24 cellular contexts compared by ENCODE assay signal in the genomic region with DNA sequence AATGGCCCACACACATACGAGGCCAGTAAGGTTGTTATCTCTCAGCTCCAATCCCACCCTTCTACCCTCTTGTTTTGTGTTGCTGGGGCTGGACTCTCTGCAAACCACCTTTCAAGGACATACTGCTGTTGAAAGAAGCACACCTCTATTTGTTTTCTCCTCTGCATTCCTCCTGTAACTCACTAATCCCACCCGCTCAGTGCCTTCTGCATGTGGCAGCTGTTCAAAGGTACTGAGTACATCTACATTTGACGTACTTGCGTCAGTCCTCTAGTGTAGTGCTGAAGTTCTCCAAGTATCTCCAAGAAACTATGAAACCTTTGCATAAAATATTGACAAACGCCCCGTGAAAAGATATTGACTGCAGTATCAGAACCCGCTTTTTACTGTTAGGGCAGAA.
A peak's percentile ranks its signal among the peaks of the same experiment; 100 is the strongest.
DNase-seq lines count a peak whose midpoint lies in the region; ATAC-seq, FAIRE-seq and TF ChIP-seq lines count a peak whose summit lies in the region.
"Had no signal": no experiment of that assay in that cellular context is flagged by ENCODE, and none has a peak within 500 bp of the region (broad histone marks: within the 10 kb centered on the region; RNA-seq: fewer than 3 reads in every experiment).

No MANE protein-coding gene starts in this region.

- in situ Hi-C loops in HepG2 (cut with HindIII; ENCODE audit: extremely low pct_ligation_motif_present, low pct_unique_long_range_greater_than_20kb), result no loop called here

- peak overlapping the region; percentile 7 for H3K27ac Mint-ChIP-seq in neural crest cell (ENCODE audit: unreplicated experiment)
- H3K27ac Mint-ChIP-seq: CD4-positive, CD25-positive, alpha-beta regulatory T cell; CD8-positive, alpha-beta T cell had no signal

- H3K9me3 Mint-ChIP-seq in neural crest cell, result peaks cover 7% of the 10 kb centered on the region
- H3K9me3 Mint-ChIP-seq: CD8-positive, alpha-beta T cell had no signal

- TF ChIP-seq CTCF in HepG2 (CRISPR knock-in tag; IDR thresholded peaks at IDR 0.05), result no peak
- no peak for TF ChIP-seq CTCF in right lobe of liver (IDR thresholded peaks at IDR 0.05)
- TF ChIP-seq CTCF in neural crest cell (conservative IDR thresholded peaks at IDR 0.05), result no peak
- no peak for TF ChIP-seq CTCF in lower lobe of right lung (IDR thresholded peaks at IDR 0.05)

- no peaks in the 10 kb centered on the region for H3K79me2 ChIP-seq in HepG2 (ENCODE audit: insufficient read depth, low read length)

- no peak for TF ChIP-seq POLR2A in HepG2 (IDR thresholded peaks at IDR 0.05; ENCODE audit: insufficient read depth in 1 of 2, low read depth in 2 of 2, low read length in 2 of 2)
- TF ChIP-seq POLR2A in right lobe of liver (IDR thresholded peaks at IDR 0.05), result no peak

- no peaks in the 10 kb centered on the region for H3K27me3 Mint-ChIP-seq in neural crest cell (ENCODE audit: low read depth)

- H2AFZ ChIP-seq in HepG2 (ENCODE audit: low read length), result no peak overlapping the region
- H2AFZ ChIP-seq in neuronal stem cell (ENCODE audit: low read length), result no peak overlapping the region
- H2AFZ ChIP-seq: GM23248 had no signal

- DNase-seq in HepG2 (ENCODE audit: low spot score) (peak; percentile 35), right lobe of liver (no peak), HuH-7.5 (ENCODE audit: low spot score) (peak; percentile 33), neural crest cell (ENCODE audit: low read depth, low spot score) (no peak), neuronal stem cell (ENCODE audit: low spot score) (no peak), lower lobe of right lung (no peak), DMS 273 treated with DMSO at 0.1 percent for 48 hours (lab: John Stamatoyannopoulos, UW) (no peak)
- DNase-seq: 8988T; ACHN; AML-193; C1 segment of cervical spinal cord; Caco-2; CD4-positive, CD25-positive, alpha-beta regulatory T cell; CD8-positive, alpha-beta T cell; DMS79; EL; GDM1; GM23248; H7; HCEC 1CT had no signal

- no peak overlapping the region for H3K4me2 ChIP-seq in HepG2 (ENCODE audit: low read depth, low read length)
- H3K4me2 ChIP-seq in neuronal stem cell (ENCODE audit: insufficient read depth, low read length, poor library complexity, severe bottlenecking), result no peak overlapping the region
- H3K4me2 ChIP-seq: A549 had no signal

- CTCF ChIA-PET in HepG2 (lab: Yijun Ruan, JAX; ENCODE audit: low intra/inter-chr PET ratio, low total read pairs), result no interaction called here

- BruUV-seq in HepG2 (replicated peaks; lab: Mats Ljungman, UMichigan), result no TSS peak

- no peak overlapping the region for H3K4me3 ChIP-seq in HepG2 (replicated peaks in 1 of 3; ENCODE audit: insufficient read depth in 1 of 3, low read depth in 2 of 3, low read length in 3 of 3)
- H3K4me3 ChIP-seq in right lobe of liver, result no peak overlapping the region
- no peak overlapping the region for H3K4me3 ChIP-seq in neuronal stem cell (ENCODE audit: low read length in 2 of 2)
- no peak overlapping the region for H3K4me3 ChIP-seq in lower lobe of right lung
- H3K4me3 ChIP-seq: A549, GM12878, GM23248 had no signal

- FAIRE-seq in HepG2 (lab: Jason Lieb, UNC), result peak; percentile 71
- FAIRE-seq: A549, GM12878, GM19239, H1 had no signal

- no peak overlapping the region for H2AK5ac ChIP-seq in neuronal stem cell (ENCODE audit: low read depth, low read length)

- no peak overlapping the region for H3K14ac ChIP-seq in neuronal stem cell (ENCODE audit: low read length)

- H3K4me1 ChIP-seq in HepG2 (ENCODE audit: insufficient read depth, low read length) (peaks cover 17% of the 10 kb centered on the region; the same call in 1 of the 2 replicates), right lobe of liver (peaks cover 0 to 7% (median 5%) of the 10 kb centered on the region in 4 donors), neuronal stem cell (ENCODE audit: control insufficient read depth in 2 of 2, insufficient read depth in 1 of 2, low read depth in 1 of 2, low read length in 2 of 2) (no peaks in the 10 kb centered on the region), lower lobe of right lung (no peaks in the 10 kb centered on the region)
- H3K4me1 ChIP-seq: A549, Caco-2 had no signal

- no peak overlapping the region for H4K91ac ChIP-seq in neuronal stem cell (ENCODE audit: low read depth, low read length, poor library complexity)

- H3K23ac ChIP-seq in neuronal stem cell (ENCODE audit: low read depth, low read length, poor library complexity), result no peak overlapping the region

- H4K8ac ChIP-seq in neuronal stem cell (ENCODE audit: low read depth, low read length), result no peak overlapping the region

- no peak for TF ChIP-seq RAD21 in HepG2 (CRISPR knock-in tag; IDR thresholded peaks at IDR 0.05)

- no peak overlapping the region for H2BK120ac ChIP-seq in neuronal stem cell (ENCODE audit: low read depth, low read length)

- H3K9me3 ChIP-seq in HepG2 (ENCODE audit: low read length), result no peaks in the 10 kb centered on the region
- H3K9me3 ChIP-seq in right lobe of liver, result no peaks in the 10 kb centered on the region
- H3K9me3 ChIP-seq in neuronal stem cell (replicated peaks in 1 of 2; ENCODE audit: control insufficient read depth in 2 of 2, insufficient read depth in 1 of 2, low read depth in 1 of 2, low read length in 2 of 2), result peaks cover 0 to 2% of the 10 kb centered on the region in 2 donors
- no peaks in the 10 kb centered on the region for H3K9me3 ChIP-seq in lower lobe of right lung
- H3K9me3 ChIP-seq: A549, Caco-2 had no signal

- POLR2A ChIA-PET in HepG2 (lab: Yijun Ruan, JAX), result no interaction called here

- H3K36me3 ChIP-seq in HepG2 (replicated peaks in 1 of 2; ENCODE audit: control insufficient read depth in 1 of 2, insufficient read depth in 2 of 2, low read length in 2 of 2) (no peaks in the 10 kb centered on the region), right lobe of liver (no peaks in the 10 kb centered on the region), neuronal stem cell (replicated peaks in 1 of 2; ENCODE audit: control insufficient read depth in 2 of 2, insufficient read depth in 2 of 2, low read length in 2 of 2) (no peaks in the 10 kb centered on the region), lower lobe of right lung (no peaks in the 10 kb centered on the region)

- H3K27ac ChIP-seq in HepG2 (ENCODE audit: extremely low read length, insufficient read depth, low read length) (no peak overlapping the region), right lobe of liver (no peak overlapping the region), neuronal stem cell (replicated peaks; ENCODE audit: low read length) (no peak overlapping the region), lower lobe of right lung (no peak overlapping the region)
- H3K27ac ChIP-seq: A549, GM23248 had no signal

- peaks cover 46% of the 10 kb centered on the region for H3K4me1 Mint-ChIP-seq in neural crest cell

- H3K36me3 Mint-ChIP-seq in neural crest cell (ENCODE audit: low read depth), result peaks cover 20% of the 10 kb centered on the region
- H3K36me3 Mint-ChIP-seq: CD8-positive, alpha-beta T cell had no signal

- ATAC-seq in HepG2 (peak; percentile 75), right lobe of liver (no peak), lower lobe of right lung (no peak)
- ATAC-seq: A549; CD8-positive, alpha-beta T cell; GM12878 had no signal

- no peak overlapping the region for H3K18ac ChIP-seq in neuronal stem cell (ENCODE audit: low read length)

- H3K9ac ChIP-seq in HepG2 (ENCODE audit: insufficient read depth, low read depth, low read length), result no peak overlapping the region
- no peak overlapping the region for H3K9ac ChIP-seq in neuronal stem cell (ENCODE audit: low read depth, low read length, poor library complexity)
- H3K9ac ChIP-seq: GM23248 had no signal

- H2BK15ac ChIP-seq in neuronal stem cell (ENCODE audit: low read length), result no peak overlapping the region

- H2BK12ac ChIP-seq in neuronal stem cell (ENCODE audit: low read length), result no peak overlapping the region

- H3K4me3 Mint-ChIP-seq in neural crest cell, result no peak overlapping the region
- H3K4me3 Mint-ChIP-seq: CD4-positive, CD25-positive, alpha-beta regulatory T cell; CD8-positive, alpha-beta T cell had no signal

- 28% methylated on average over 7 of the region's 7 CpGs for WGBS in HepG2 (ENCODE audit: low lambda C conversion rate)
- 90% methylated on average over 7 of the region's 7 CpGs for WGBS in right lobe of liver (ENCODE audit: insufficient coverage, low coverage, low lambda C conversion rate, missing lambda C conversion rate)
- no CpG with 5 or more reads among the region's 7 CpGs for WGBS in neuronal stem cell (ENCODE audit: extremely low coverage in 2 of 2, insufficient read length in 2 of 2, insufficient replicate concordance in 1 of 2), 2 donors

- TF ChIP-seq EP300 in HepG2 (IDR thresholded peaks at IDR 0.05; ENCODE audit: low read depth in 2 of 2, low read length in 2 of 2) (no peak), HepG2 (CRISPR knock-in tag; IDR thresholded peaks at IDR 0.05; ENCODE audit: borderline replicate concordance) (no peak)

- intact Hi-C loops in HepG2 (cut with micrococcal nuclease; ENCODE audit: unreplicated experiment), result no loop called here
- intact Hi-C loops in right lobe of liver (cut with DNase I), result no loop called here
- intact Hi-C loops in lower lobe of right lung (cut with DNase I), result no loop called here

- no peak overlapping the region for H2BK5ac ChIP-seq in neuronal stem cell (ENCODE audit: low read length)

- no peaks in the 10 kb centered on the region for H4K20me1 ChIP-seq in HepG2 (ENCODE audit: insufficient read depth, low read length)

- H3K27me3 ChIP-seq in HepG2 (ENCODE audit: control insufficient read depth in 1 of 2, insufficient read depth in 2 of 2, low read length in 2 of 2) (peaks cover 0 to 7% of the 10 kb centered on the region in 2 experiments; a peak in 2 of 5 replicates), right lobe of liver (no peaks in the 10 kb centered on the region), neuronal stem cell (ENCODE audit: control insufficient read depth in 3 of 3, insufficient read depth in 3 of 3, low read depth in 1 of 3, low read length in 3 of 3) (no peaks in the 10 kb centered on the region), lower lobe of right lung (ENCODE audit: low read depth) (no peaks in the 10 kb centered on the region)

- no peak overlapping the region for H3K4ac ChIP-seq in neuronal stem cell (ENCODE audit: low read length)

- no peaks in the 10 kb centered on the region for H3K79me1 ChIP-seq in neuronal stem cell (ENCODE audit: low read depth, low read length)

TF ChIP-seq in HepG2, 621 proteins besides CTCF, POLR2A, EP300 and RAD21 (continues in another document):
- no peak for TF ChIP-seq NCOA5 (CRISPR knock-in tag; IDR thresholded peaks at IDR 0.05)
- peak; percentile 59; the same call in 1 of the 2 replicates for TF ChIP-seq PITX1 (CRISPR knock-in tag; IDR thresholded peaks at IDR 0.05)
- TF ChIP-seq NFE2 (CRISPR knock-in tag; IDR thresholded peaks at IDR 0.05), result no peak

Comparison
In these comparisons a context has a peak if more than half of its experiments do, and no peak if none do; other contexts are left out.
1. DNase-seq: peak in HepG2 (single experiment) and HuH-7.5 (single experiment); none in right lobe of liver (0 of 3), neural crest cell (single experiment), neuronal stem cell (single experiment), lower lobe of right lung (single experiment) and DMS 273 treated with DMSO at 0.1 percent for 48 hours (single experiment).